ENCODE assay signal across 1 cellular context in the genomic region with DNA sequence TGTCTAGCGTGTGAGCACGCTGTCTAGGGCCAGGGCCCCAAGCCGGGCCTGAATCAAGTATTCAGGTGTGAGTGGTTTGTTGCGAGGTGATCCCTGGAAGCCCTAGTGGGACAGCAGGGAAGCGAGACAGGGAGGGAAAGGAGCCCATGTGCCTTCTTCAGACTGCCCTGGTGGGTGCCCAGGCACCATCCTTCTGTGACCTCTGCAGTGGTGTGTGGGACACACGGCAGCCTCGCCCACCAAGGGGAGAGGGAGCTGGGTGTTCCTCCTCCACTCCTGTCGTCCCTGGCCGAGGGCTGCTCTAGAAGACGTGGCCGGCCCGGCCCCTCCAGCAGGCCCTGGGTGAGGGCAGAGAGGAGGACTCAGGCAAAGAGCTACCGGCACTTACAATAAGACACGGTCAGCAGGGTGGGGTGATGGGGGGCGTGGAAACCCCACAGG.
TF ChIP-seq lines count a peak whose summit lies in the region.

No MANE protein-coding gene starts in this region.

TF ChIP-seq in GM23338, 12 proteins besides CTCF, POLR2A, EP300 and RAD21 (continued from another document):
- TF ChIP-seq, protein P1, sequence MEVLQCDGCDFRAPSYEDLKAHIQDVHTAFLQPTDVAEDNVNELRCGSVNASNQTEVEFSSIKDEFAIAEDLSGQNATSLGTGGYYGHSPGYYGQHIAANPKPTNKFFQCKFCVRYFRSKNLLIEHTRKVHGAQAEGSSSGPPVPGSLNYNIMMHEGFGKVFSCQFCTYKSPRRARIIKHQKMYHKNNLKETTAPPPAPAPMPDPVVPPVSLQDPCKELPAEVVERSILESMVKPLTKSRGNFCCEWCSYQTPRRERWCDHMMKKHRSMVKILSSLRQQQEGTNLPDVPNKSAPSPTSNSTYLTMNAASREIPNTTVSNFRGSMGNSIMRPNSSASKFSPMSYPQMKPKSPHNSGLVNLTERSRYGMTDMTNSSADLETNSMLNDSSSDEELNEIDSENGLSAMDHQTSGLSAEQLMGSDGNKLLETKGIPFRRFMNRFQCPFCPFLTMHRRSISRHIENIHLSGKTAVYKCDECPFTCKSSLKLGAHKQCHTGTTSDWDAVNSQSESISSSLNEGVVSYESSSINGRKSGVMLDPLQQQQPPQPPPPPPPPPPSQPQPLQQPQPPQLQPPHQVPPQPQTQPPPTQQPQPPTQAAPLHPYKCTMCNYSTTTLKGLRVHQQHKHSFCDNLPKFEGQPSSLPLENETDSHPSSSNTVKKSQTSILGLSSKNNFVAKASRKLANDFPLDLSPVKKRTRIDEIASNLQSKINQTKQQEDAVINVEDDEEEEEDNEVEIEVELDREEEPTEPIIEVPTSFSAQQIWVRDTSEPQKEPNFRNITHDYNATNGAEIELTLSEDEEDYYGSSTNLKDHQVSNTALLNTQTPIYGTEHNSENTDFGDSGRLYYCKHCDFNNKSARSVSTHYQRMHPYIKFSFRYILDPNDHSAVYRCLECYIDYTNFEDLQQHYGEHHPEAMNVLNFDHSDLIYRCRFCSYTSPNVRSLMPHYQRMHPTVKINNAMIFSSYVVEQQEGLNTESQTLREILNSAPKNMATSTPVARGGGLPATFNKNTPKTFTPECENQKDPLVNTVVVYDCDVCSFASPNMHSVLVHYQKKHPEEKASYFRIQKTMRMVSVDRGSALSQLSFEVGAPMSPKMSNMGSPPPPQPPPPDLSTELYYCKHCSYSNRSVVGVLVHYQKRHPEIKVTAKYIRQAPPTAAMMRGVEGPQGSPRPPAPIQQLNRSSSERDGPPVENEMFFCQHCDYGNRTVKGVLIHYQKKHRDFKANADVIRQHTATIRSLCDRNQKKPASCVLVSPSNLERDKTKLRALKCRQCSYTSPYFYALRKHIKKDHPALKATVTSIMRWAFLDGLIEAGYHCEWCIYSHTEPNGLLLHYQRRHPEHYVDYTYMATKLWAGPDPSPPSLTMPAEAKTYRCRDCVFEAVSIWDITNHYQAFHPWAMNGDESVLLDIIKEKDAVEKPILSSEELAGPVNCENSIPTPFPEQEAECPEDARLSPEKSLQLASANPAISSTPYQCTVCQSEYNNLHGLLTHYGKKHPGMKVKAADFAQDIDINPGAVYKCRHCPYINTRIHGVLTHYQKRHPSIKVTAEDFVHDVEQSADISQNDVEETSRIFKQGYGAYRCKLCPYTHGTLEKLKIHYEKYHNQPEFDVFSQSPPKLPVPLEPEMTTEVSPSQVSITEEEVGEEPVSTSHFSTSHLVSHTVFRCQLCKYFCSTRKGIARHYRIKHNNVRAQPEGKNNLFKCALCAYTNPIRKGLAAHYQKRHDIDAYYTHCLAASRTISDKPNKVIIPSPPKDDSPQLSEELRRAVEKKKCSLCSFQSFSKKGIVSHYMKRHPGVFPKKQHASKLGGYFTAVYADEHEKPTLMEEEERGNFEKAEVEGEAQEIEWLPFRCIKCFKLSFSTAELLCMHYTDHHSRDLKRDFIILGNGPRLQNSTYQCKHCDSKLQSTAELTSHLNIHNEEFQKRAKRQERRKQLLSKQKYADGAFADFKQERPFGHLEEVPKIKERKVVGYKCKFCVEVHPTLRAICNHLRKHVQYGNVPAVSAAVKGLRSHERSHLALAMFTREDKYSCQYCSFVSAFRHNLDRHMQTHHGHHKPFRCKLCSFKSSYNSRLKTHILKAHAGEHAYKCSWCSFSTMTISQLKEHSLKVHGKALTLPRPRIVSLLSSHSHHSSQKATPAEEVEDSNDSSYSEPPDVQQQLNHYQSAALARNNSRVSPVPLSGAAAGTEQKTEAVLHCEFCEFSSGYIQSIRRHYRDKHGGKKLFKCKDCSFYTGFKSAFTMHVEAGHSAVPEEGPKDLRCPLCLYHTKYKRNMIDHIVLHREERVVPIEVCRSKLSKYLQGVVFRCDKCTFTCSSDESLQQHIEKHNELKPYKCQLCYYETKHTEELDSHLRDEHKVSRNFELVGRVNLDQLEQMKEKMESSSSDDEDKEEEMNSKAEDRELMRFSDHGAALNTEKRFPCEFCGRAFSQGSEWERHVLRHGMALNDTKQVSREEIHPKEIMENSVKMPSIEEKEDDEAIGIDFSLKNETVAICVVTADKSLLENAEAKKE (CRISPR knock-in tag; IDR thresholded peaks at IDR 0.05): no peak
